Comparison of ENCODE assay signal across 19 cellular contexts in genomic region chr14:66360526-66360925, GRCh38.
"Had no signal": no experiment of that assay in that cellular context is flagged by ENCODE, and none has a peak within 500 bp of the region (broad histone marks: within the 10 kb centered on the region; RNA-seq: fewer than 3 reads in every experiment).

No MANE protein-coding gene starts in this region.

- H3K4me3 Mint-ChIP-seq: activated T-helper 17 cell treated with anti-CD3 and anti-CD28 coated beads, Interleukin-2, amount 50 U/mL, for 72 hours; dendritic cell treated with granulocyte-macrophage colony-stimulating factor and Interleukin-4, amounts not matched to agents 40 ng/mL and 50 ng/mL, for 4 days; mesothelial cell of epicardium had no signal

- H3K36me3 Mint-ChIP-seq: mesothelial cell of epicardium had no signal

- H3K9me3 ChIP-seq: neutrophil, transverse colon had no signal

- H3K27ac ChIP-seq: foreskin keratinocyte, neutrophil, parathyroid adenoma, transverse colon had no signal

- H3K36me3 ChIP-seq: neutrophil, transverse colon had no signal

- H3K4me1 Mint-ChIP-seq: activated T-helper 17 cell treated with anti-CD3 and anti-CD28 coated beads, Interleukin-2, amount 50 U/mL, for 72 hours had no signal

- ATAC-seq: activated T-helper 17 cell treated with anti-CD3 and anti-CD28 coated beads, Interleukin-2, amount 50 U/mL, for 72 hours; foreskin keratinocyte had no signal

- DNase-seq: activated CD4-positive, alpha-beta T cell treated with anti-CD3 and anti-CD28 coated beads for 1 hour; activated CD4-positive, alpha-beta T cell treated with anti-CD3 and anti-CD28 coated beads, Interleukin-2, amount 50 U/mL, for 4 hours; activated naive CD4-positive, alpha-beta T cell treated with Interleukin-2 at 50 U/mL for 16 hours; effector memory CD4-positive, alpha-beta T cell; foreskin keratinocyte; head of caudate nucleus; stimulated activated CD4-positive, alpha-beta T cell treated with anti-CD3 and anti-CD28 coated beads, Interleukin-15, amount 100 ng/mL, for 24 hours; stimulated activated CD4-positive, alpha-beta T cell treated with anti-CD3 and anti-CD28 coated beads, Interleukin-4, amount 100 ng/mL, for 24 hours; stimulated activated naive CD4-positive, alpha-beta T cell; substantia nigra; T-helper 1 cell; T1000; transverse colon had no signal

- H3K9me3 Mint-ChIP-seq: activated T-helper 17 cell treated with anti-CD3 and anti-CD28 coated beads, Interleukin-2, amount 50 U/mL, for 72 hours; dendritic cell treated with granulocyte-macrophage colony-stimulating factor and Interleukin-4, amounts not matched to agents 40 ng/mL and 50 ng/mL, for 4 days; mesothelial cell of epicardium had no signal

- H3K79me2 ChIP-seq: parathyroid adenoma had no signal

- H3K27ac Mint-ChIP-seq: activated T-helper 17 cell treated with anti-CD3 and anti-CD28 coated beads, Interleukin-2, amount 50 U/mL, for 72 hours; dendritic cell treated with granulocyte-macrophage colony-stimulating factor and Interleukin-4, amounts not matched to agents 40 ng/mL and 50 ng/mL, for 4 days; mesothelial cell of epicardium had no signal

- H3K4me1 ChIP-seq: foreskin keratinocyte, parathyroid adenoma had no signal

- H3K4me3 ChIP-seq: lung, transverse colon had no signal

- H3K27me3 Mint-ChIP-seq: activated T-helper 17 cell treated with anti-CD3 and anti-CD28 coated beads, Interleukin-2, amount 50 U/mL, for 72 hours; dendritic cell treated with granulocyte-macrophage colony-stimulating factor and Interleukin-4, amounts not matched to agents 40 ng/mL and 50 ng/mL, for 4 days had no signal

- H2AFZ ChIP-seq: parathyroid adenoma had no signal

- H3K9ac ChIP-seq: parathyroid adenoma had no signal

- H3K27me3 ChIP-seq: neutrophil, transverse colon had no signal
